ENCODE assay signal across 19 cellular contexts in genomic region chr11:134760307-134760706, GRCh38.
"Had no signal": no experiment of that assay in that cellular context is flagged by ENCODE, and none has a peak within 500 bp of the region (broad histone marks: within the 10 kb centered on the region; RNA-seq: fewer than 3 reads in every experiment).

No MANE protein-coding gene starts in this region.

- H3K4me3 ChIP-seq: left ventricle myocardium inferior, lung, mucosa of descending colon, stomach, thoracic aorta, transverse colon had no signal

- ATAC-seq: effector memory CD8-positive, alpha-beta T cell; foreskin keratinocyte; left cardiac atrium; mucosa of descending colon; naive thymus-derived CD8-positive, alpha-beta T cell had no signal

- H3K4me1 ChIP-seq: foreskin keratinocyte, left ventricle myocardium inferior, stomach, transverse colon had no signal

- H3K36me3 ChIP-seq: left ventricle myocardium inferior, stomach, thoracic aorta, transverse colon had no signal

- DNase-seq: cerebellar nuclear complex; cortex of kidney; effector memory CD8-positive, alpha-beta T cell; foreskin keratinocyte; immature natural killer cell; kidney; left cardiac atrium; left ventricle myocardium inferior; mesendoderm; mucosa of descending colon; naive thymus-derived CD8-positive, alpha-beta T cell; posterior cingulate gyrus; small intestine; stimulated activated CD4-positive, alpha-beta T cell treated with anti-CD3 and anti-CD28 coated beads, Interleukin-12 subunit alpha, Interleukin-12 subunit beta, amount 100 ng/mL, for 4 hours; stimulated activated naive CD4-positive, alpha-beta T cell; stomach; transverse colon had no signal

- H3K27ac ChIP-seq: foreskin keratinocyte, left ventricle myocardium inferior, stomach, thoracic aorta, transverse colon had no signal

- H3K9me3 ChIP-seq: left ventricle myocardium inferior, mucosa of descending colon, stomach, thoracic aorta, transverse colon had no signal

- FAIRE-seq: kidney, small intestine had no signal

- H3K27me3 ChIP-seq: foreskin keratinocyte, transverse colon had no signal
